20 cellular contexts compared by ENCODE assay signal in genomic region chr1:157231844-157232550, GRCh38.
DNase-seq lines count a peak whose midpoint lies in the region; ATAC-seq, FAIRE-seq and TF ChIP-seq lines count a peak whose summit lies in the region.
"Had no signal": no experiment of that assay in that cellular context is flagged by ENCODE, and none has a peak within 500 bp of the region (broad histone marks: within the 10 kb centered on the region; RNA-seq: fewer than 3 reads in every experiment).

No MANE protein-coding gene starts in this region.

- ATAC-seq in left lung (peak; percentile 15), HG03135 (IDR thresholded peaks at IDR 0.05; ENCODE audit: unreplicated experiment) (no peak)
- ATAC-seq: GM23338, HCT116 had no signal

- H3K27ac ChIP-seq in colonic mucosa (no peak overlapping the region), left lung (no peak overlapping the region), small intestine (ENCODE audit: low read depth in 1 of 2, low read length in 1 of 2) (peak overlapping the region in 1 of 2 donors; percentile 32)

- intact Hi-C loops in colonic mucosa (cut with DNase I): no loop called here
- intact Hi-C loops in left lung (cut with DNase I): no loop called here
- intact Hi-C loops in activated naive CD4-positive, alpha-beta T cell treated with anti-CD3 and anti-CD28 coated beads for 36 hours (cut with micrococcal nuclease): no loop called here

- H3K27me3 ChIP-seq in colonic mucosa (no peaks in the 10 kb centered on the region), left lung (no peaks in the 10 kb centered on the region), small intestine (ENCODE audit: control insufficient read depth in 2 of 2, insufficient read depth in 2 of 2, low read length in 2 of 2) (no peaks in the 10 kb centered on the region)

- CTCF ChIA-PET in activated naive CD4-positive, alpha-beta T cell treated with anti-CD3 and anti-CD28 coated beads for 36 hours (lab: Charles Lee): no interaction called here

- TF ChIP-seq CTCF in colonic mucosa (IDR thresholded peaks at IDR 0.05): no peak
- TF ChIP-seq CTCF in left lung (IDR thresholded peaks at IDR 0.05): no peak

- H3K36me3 ChIP-seq in colonic mucosa: no peaks in the 10 kb centered on the region
- H3K36me3 ChIP-seq in left lung: no peaks in the 10 kb centered on the region
- no peaks in the 10 kb centered on the region for H3K36me3 ChIP-seq in small intestine (ENCODE audit: control insufficient read depth in 2 of 2, insufficient read depth in 2 of 2, low read length in 2 of 2)

- DNase-seq in colonic mucosa (peak; percentile 28), left lung (no peak), mucosa of gallbladder (ENCODE audit: low spot score) (peak; percentile 25), small intestine (peak; percentile 92), dedifferentiated amniotic fluid mesenchymal stem cell (ENCODE audit: extremely low spot score) (no peak), NCI-H510A (lab: John Stamatoyannopoulos, UW) (no peak)
- DNase-seq in activated naive CD4-positive, alpha-beta T cell treated with anti-CD3 and anti-CD28 coated beads for 36 hours: no peak
- DNase-seq: C1 segment of cervical spinal cord; Calu3; CD4-positive, alpha-beta memory T cell; COR-L47; DMS53; DMS79 treated with DMSO at 0.1 percent for 48 hours; GF-D8; H9 had no signal

- H3K4me1 ChIP-seq in colonic mucosa: no peaks in the 10 kb centered on the region
- no peaks in the 10 kb centered on the region for H3K4me1 ChIP-seq in left lung
- peaks cover 3 to 11% of the 10 kb centered on the region in 2 donors for H3K4me1 ChIP-seq in small intestine (ENCODE audit: control insufficient read depth in 2 of 2, insufficient read depth in 1 of 2, low read depth in 1 of 2, low read length in 1 of 2)

- WGBS in small intestine, 3 donors: 12 to 52% (median 24%) methylated on average over 4 of the region's 4 CpGs

- FAIRE-seq in small intestine (lab: Jason Lieb, UNC): no peak
- FAIRE-seq: GM12891, GM18507 had no signal

- peaks cover 7% of the 10 kb centered on the region for H3K27me3 Mint-ChIP-seq in activated naive CD4-positive, alpha-beta T cell treated with anti-CD3 and anti-CD28 coated beads for 36 hours (ENCODE audit: low read depth)

- H3K9me3 Mint-ChIP-seq in activated naive CD4-positive, alpha-beta T cell treated with anti-CD3 and anti-CD28 coated beads for 36 hours: no peaks in the 10 kb centered on the region
- H3K9me3 Mint-ChIP-seq: CD4-positive, alpha-beta memory T cell; GM23338; H9 had no signal

- H3K4me3 ChIP-seq in colonic mucosa: no peak overlapping the region
- H3K4me3 ChIP-seq in left lung: no peak overlapping the region
- H3K4me3 ChIP-seq in small intestine (ENCODE audit: low read depth in 1 of 2, low read length in 2 of 2): no peak overlapping the region
- H3K4me3 ChIP-seq: GM23338 had no signal

- no peaks in the 10 kb centered on the region for H3K4me1 Mint-ChIP-seq in activated naive CD4-positive, alpha-beta T cell treated with anti-CD3 and anti-CD28 coated beads for 36 hours (ENCODE audit: low read depth)
- H3K4me1 Mint-ChIP-seq: CD4-positive, alpha-beta memory T cell had no signal

- H3K9me3 ChIP-seq in colonic mucosa: no peaks in the 10 kb centered on the region
- no peaks in the 10 kb centered on the region for H3K9me3 ChIP-seq in left lung
- no peaks in the 10 kb centered on the region for H3K9me3 ChIP-seq in small intestine (ENCODE audit: control insufficient read depth, low read depth)

- H3K9ac ChIP-seq in colonic mucosa (ENCODE audit: low read depth in 2 of 2, low read length in 2 of 2): no peak overlapping the region

- no peak overlapping the region for H3K4me3 Mint-ChIP-seq in activated naive CD4-positive, alpha-beta T cell treated with anti-CD3 and anti-CD28 coated beads for 36 hours
- H3K4me3 Mint-ChIP-seq: CD4-positive, alpha-beta memory T cell; GM23338; H9 had no signal

- H3K36me3 Mint-ChIP-seq in activated naive CD4-positive, alpha-beta T cell treated with anti-CD3 and anti-CD28 coated beads for 36 hours (ENCODE audit: low read depth): no peaks in the 10 kb centered on the region
- H3K36me3 Mint-ChIP-seq: CD4-positive, alpha-beta memory T cell had no signal

- H3K27ac Mint-ChIP-seq in activated naive CD4-positive, alpha-beta T cell treated with anti-CD3 and anti-CD28 coated beads for 36 hours: no peak overlapping the region
- H3K27ac Mint-ChIP-seq: CD4-positive, alpha-beta memory T cell had no signal

Comparison
In these comparisons a context has a peak if more than half of its experiments do, and no peak if none do; other contexts are left out.
1. DNase-seq: peak in colonic mucosa (single experiment), mucosa of gallbladder (single experiment) and small intestine (single experiment); none in left lung (0 of 2), dedifferentiated amniotic fluid mesenchymal stem cell (single experiment), NCI-H510A (single experiment) and activated naive CD4-positive, alpha-beta T cell treated with anti-CD3 and anti-CD28 coated beads for 36 hours (single experiment).